34 cellular contexts compared by ENCODE assay signal in genomic region chr6:143243786-143244185, GRCh38.
"Had no signal": no experiment of that assay in that cellular context is flagged by ENCODE, and none has a peak within 500 bp of the region (broad histone marks: within the 10 kb centered on the region; RNA-seq: fewer than 3 reads in every experiment).

No MANE protein-coding gene starts in this region.

- H3K27me3 Mint-ChIP-seq: activated B cell treated with CpG ODN at 0.5 μM for 24 hours; activated CD8-positive, alpha-beta T cell treated with anti-CD3 and anti-CD28 coated beads for 36 hours; activated naive CD4-positive, alpha-beta T cell treated with anti-CD3 and anti-CD28 coated beads, Interleukin-2, amount 50 U/mL, for 24 hours; activated naive CD8-positive, alpha-beta T cell treated with anti-CD3 and anti-CD28 coated beads for 36 hours; activated naive CD8-positive, alpha-beta T cell treated with anti-CD3 and anti-CD28 coated beads, Interleukin-2, amount 50 U/mL, for 24 hours; central memory CD8-positive, alpha-beta T cell; dendritic cell treated with granulocyte-macrophage colony-stimulating factor and Interleukin-4, amounts not matched to agents 40 ng/mL and 50 ng/mL, for 4 days; T-helper 17 cell had no signal

- H3K27ac Mint-ChIP-seq: activated B cell treated with CpG ODN at 0.5 μM for 24 hours; activated CD8-positive, alpha-beta T cell treated with anti-CD3 and anti-CD28 coated beads for 36 hours; activated naive CD4-positive, alpha-beta T cell treated with anti-CD3 and anti-CD28 coated beads for 36 hours; activated naive CD4-positive, alpha-beta T cell treated with anti-CD3 and anti-CD28 coated beads, Interleukin-2, amount 50 U/mL, for 24 hours; activated naive CD8-positive, alpha-beta T cell treated with anti-CD3 and anti-CD28 coated beads for 36 hours; activated naive CD8-positive, alpha-beta T cell treated with anti-CD3 and anti-CD28 coated beads, Interleukin-2, amount 50 U/mL, for 24 hours; activated T-helper 2 cell treated with anti-CD3 and anti-CD28 coated beads, Interferon-gamma antibody, Interleukin-2, Interleukin-4, amounts not matched to agents 10 μg/mL and 5 μg/mL and 100 μg/mL, durations not matched to agents 14 hours and 24 hours and 36 hours; dendritic cell treated with granulocyte-macrophage colony-stimulating factor and Interleukin-4, amounts not matched to agents 40 ng/mL and 50 ng/mL, for 4 days; endodermal cell; T-helper 17 cell; T-helper 2 cell treated with Interferon-gamma antibody and Interleukin-4, amounts not matched to agents 5 μg/mL and 100 μg/mL, for 36 hours had no signal

- H3K4me3 Mint-ChIP-seq: activated B cell treated with CpG ODN at 0.5 μM for 24 hours; activated CD8-positive, alpha-beta T cell treated with anti-CD3 and anti-CD28 coated beads for 36 hours; activated naive CD4-positive, alpha-beta T cell treated with anti-CD3 and anti-CD28 coated beads for 36 hours; activated naive CD4-positive, alpha-beta T cell treated with anti-CD3 and anti-CD28 coated beads, Interleukin-2, amount 50 U/mL, for 24 hours; activated naive CD8-positive, alpha-beta T cell treated with anti-CD3 and anti-CD28 coated beads for 36 hours; activated naive CD8-positive, alpha-beta T cell treated with anti-CD3 and anti-CD28 coated beads, Interleukin-2, amount 50 U/mL, for 24 hours; activated T-cell treated with anti-CD3 and anti-CD28 coated beads, Interleukin-2, amount 50 U/mL, for 4 hours; central memory CD8-positive, alpha-beta T cell; dendritic cell treated with granulocyte-macrophage colony-stimulating factor and Interleukin-4, amounts not matched to agents 40 ng/mL and 50 ng/mL, for 4 days; endodermal cell; T-helper 17 cell; T-helper 2 cell treated with Interferon-gamma antibody and Interleukin-4, amounts not matched to agents 5 μg/mL and 100 μg/mL, for 36 hours had no signal

- H3K4me1 Mint-ChIP-seq: activated B cell treated with CpG ODN at 0.5 μM for 24 hours; central memory CD8-positive, alpha-beta T cell; endodermal cell; T-helper 17 cell had no signal

- H3K9me3 Mint-ChIP-seq: activated naive CD4-positive, alpha-beta T cell treated with anti-CD3 and anti-CD28 coated beads, Interleukin-2, amount 50 U/mL, for 24 hours; central memory CD8-positive, alpha-beta T cell; T-helper 2 cell treated with Interferon-gamma antibody and Interleukin-4, amounts not matched to agents 5 μg/mL and 100 μg/mL, for 36 hours had no signal

- H3K36me3 Mint-ChIP-seq: activated naive CD4-positive, alpha-beta T cell treated with anti-CD3 and anti-CD28 coated beads, Interleukin-2, amount 50 U/mL, for 24 hours; activated naive CD8-positive, alpha-beta T cell treated with anti-CD3 and anti-CD28 coated beads for 36 hours had no signal

- DNase-seq: activated B cell treated with CpG ODN at 0.5 μM for 24 hours; activated CD4-positive, alpha-beta T cell treated with anti-CD3 and anti-CD28 coated beads for 48 hours; activated CD4-positive, alpha-beta T cell treated with anti-CD3 and anti-CD28 coated beads, Interleukin-2, amount 50 U/mL, for 1 hour; activated CD4-positive, alpha-beta T cell treated with anti-CD3 and anti-CD28 coated beads, Interleukin-2, amount 50 U/mL, for 48 hours; activated CD8-positive, alpha-beta memory T cell treated with anti-CD3 and anti-CD28 coated beads for 24 hours; activated CD8-positive, alpha-beta T cell treated with anti-CD3 and anti-CD28 coated beads for 36 hours; activated effector memory CD4-positive, alpha-beta T cell treated with anti-CD3 and anti-CD28 coated beads, Interleukin-2, amount 50 U/mL, for 16 hours; activated naive CD4-positive, alpha-beta T cell treated with anti-CD3 and anti-CD28 coated beads for 36 hours; activated naive CD8-positive, alpha-beta T cell treated with anti-CD3 and anti-CD28 coated beads for 36 hours; activated naive CD8-positive, alpha-beta T cell treated with anti-CD3 and anti-CD28 coated beads, Interleukin-2, amount 50 U/mL, for 24 hours; activated T-cell treated with anti-CD3 and anti-CD28 coated beads, Interleukin-2, amount 50 U/mL, for 4 hours; adrenal gland; amygdala; aorta; body of pancreas; dorsolateral prefrontal cortex; effector memory CD4-positive, alpha-beta T cell; endodermal cell; erythroblast; esophagus squamous epithelium; gastrocnemius medialis; glutamatergic neuron; heart left ventricle; hypothalamus; T-helper 17 cell; T1000; WERI-Rb-1 had no signal

- H3K4me3 ChIP-seq: adrenal gland, body of pancreas, coronary artery, dorsolateral prefrontal cortex, esophagus squamous epithelium, gastrocnemius medialis, heart left ventricle had no signal

- ATAC-seq: activated CD4-positive, CD25-positive, alpha-beta regulatory T cell treated with anti-CD3 and anti-CD28 coated beads, Interleukin-2, amount 50 U/mL, for 24 hours; activated CD8-positive, alpha-beta T cell treated with anti-CD3 and anti-CD28 coated beads for 36 hours; activated naive CD8-positive, alpha-beta T cell treated with anti-CD3 and anti-CD28 coated beads, Interleukin-2, amount 50 U/mL, for 24 hours; activated T-cell treated with anti-CD3 and anti-CD28 coated beads, Interleukin-2, amount 50 U/mL, for 4 hours; body of pancreas; gastrocnemius medialis; heart left ventricle; T-helper 17 cell had no signal
